In the genomic region with DNA sequence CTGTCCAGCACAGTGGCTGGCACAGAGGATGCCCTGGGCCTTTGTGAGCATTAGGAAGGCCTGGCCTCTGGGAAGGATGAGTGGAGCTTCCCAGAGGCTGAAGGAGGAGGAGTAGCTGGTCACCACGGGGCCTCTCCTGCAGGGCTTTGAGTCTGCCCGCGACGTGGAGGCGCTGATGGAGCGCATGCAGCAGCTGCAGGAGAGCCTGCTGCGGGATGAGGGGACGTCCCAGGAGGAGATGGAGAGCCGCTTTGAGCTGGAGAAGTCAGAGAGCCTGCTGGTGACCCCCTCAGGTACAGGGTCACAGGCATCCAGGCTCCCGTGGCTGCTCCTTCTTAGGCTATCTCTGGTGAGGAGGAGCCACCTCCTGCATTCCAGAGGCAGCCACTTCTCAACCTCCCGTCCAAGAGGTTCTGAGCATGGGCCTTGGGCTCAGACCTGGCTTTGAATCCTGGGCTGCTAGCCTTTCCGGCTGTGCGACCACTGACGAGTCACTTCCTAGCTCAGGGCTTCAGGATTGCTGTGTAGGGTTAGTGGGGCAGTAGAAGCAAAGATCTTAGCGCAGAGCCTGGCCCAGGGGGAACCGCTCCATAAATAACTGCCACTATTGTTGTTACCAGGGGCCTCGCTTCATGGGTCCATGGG, we compare ENCODE assay signal across 1 cellular context.
TF ChIP-seq lines count a peak whose summit lies in the region.

No MANE protein-coding gene starts in this region.

TF ChIP-seq in SK-N-SH treated with all-trans-retinoic acid at 6 μM for 48 hours, 23 proteins besides CTCF, POLR2A, EP300 and RAD21 (continued from another document):
- TF ChIP-seq, protein P1, sequence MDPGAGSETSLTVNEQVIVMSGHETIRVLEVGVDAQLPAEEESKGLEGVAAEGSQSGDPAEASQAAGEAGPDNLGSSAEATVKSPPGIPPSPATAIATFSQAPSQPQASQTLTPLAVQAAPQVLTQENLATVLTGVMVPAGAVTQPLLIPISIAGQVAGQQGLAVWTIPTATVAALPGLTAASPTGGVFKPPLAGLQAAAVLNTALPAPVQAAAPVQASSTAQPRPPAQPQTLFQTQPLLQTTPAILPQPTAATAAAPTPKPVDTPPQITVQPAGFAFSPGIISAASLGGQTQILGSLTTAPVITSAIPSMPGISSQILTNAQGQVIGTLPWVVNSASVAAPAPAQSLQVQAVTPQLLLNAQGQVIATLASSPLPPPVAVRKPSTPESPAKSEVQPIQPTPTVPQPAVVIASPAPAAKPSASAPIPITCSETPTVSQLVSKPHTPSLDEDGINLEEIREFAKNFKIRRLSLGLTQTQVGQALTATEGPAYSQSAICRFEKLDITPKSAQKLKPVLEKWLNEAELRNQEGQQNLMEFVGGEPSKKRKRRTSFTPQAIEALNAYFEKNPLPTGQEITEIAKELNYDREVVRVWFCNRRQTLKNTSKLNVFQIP (CRISPR knock-in tag; IDR thresholded peaks at IDR 0.05; ENCODE audit: borderline replicate concordance, low read depth): no peak
- TF ChIP-seq SNAI2 (CRISPR knock-in tag; IDR thresholded peaks at IDR 0.05): no peak
